In the genomic region with DNA sequence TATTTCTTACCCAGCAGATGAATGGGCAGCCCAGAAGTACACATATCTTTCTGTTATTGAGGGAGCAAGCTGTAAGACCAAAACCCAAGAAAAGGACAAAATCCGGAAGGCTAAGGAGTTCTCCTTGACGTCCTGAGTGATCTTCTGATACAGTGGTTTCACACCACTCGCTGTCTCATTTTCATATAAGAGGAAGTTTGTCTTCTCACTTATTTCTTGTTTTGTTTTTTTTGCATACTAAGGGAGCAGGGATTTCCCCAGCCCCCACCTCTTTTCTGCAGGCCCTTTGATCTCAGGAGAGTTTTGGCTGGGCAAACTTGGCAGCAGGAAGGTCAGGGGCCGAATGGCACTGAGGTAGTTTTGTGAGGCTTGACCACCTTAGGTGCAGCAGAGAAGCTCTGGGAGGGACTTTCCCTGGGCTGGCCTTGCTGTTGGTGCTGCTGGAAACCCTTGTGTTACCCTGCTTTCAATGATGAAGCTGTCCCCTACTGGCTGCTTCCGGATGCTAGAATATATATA, we compare ENCODE assay signal across 8 cellular contexts. TPM values are rescaled to one million over a fixed set of nuclear protein-coding genes. Genes with fewer than 3 reads are reported as not detected.
DNase-seq lines count a peak whose midpoint lies in the region; ATAC-seq, FAIRE-seq and TF ChIP-seq lines count a peak whose summit lies in the region.

No MANE protein-coding gene starts in this region.

- intact Hi-C loops in OCI-LY7 (cut with micrococcal nuclease; ENCODE audit: unreplicated experiment), result no loop called here
- intact Hi-C loops in CD14-positive monocyte (cut with micrococcal nuclease), result no loop called here

- H2AFZ ChIP-seq in OCI-LY7 (ENCODE audit: low read length), result peak overlapping the region; percentile 57; the same call in 1 of the 2 replicates

- H3K4me1 Mint-ChIP-seq in immature natural killer cell, result peaks cover 21 to 23% of the 10 kb centered on the region in 2 donors
- H3K4me1 Mint-ChIP-seq in CD14-positive monocyte, result peaks cover 8% of the 10 kb centered on the region

- TF ChIP-seq CTCF in OCI-LY7 (conservative IDR thresholded peaks at IDR 0.05; ENCODE audit: low read length) (0 out of 2 replicates have a peak, but pooled peaks have one; percentile 14), D721Med (IDR thresholded peaks at IDR 0.05; ENCODE audit: insufficient read depth, missing control alignments) (no peak), CD14-positive monocyte (IDR thresholded peaks at IDR 0.05) (no peak)

- H3K4me1 ChIP-seq in OCI-LY7 (ENCODE audit: insufficient read depth, low read length, poor library complexity, severe bottlenecking), result peaks cover 8% of the 10 kb centered on the region

- H3K27me3 Mint-ChIP-seq in immature natural killer cell (ENCODE audit: low read depth in 3 of 3) (peaks cover 0 to 2% (median 2%) of the 10 kb centered on the region in 3 donors), CD14-positive monocyte (ENCODE audit: low read depth in 3 of 3) (peaks cover 23 to 30% (median 28%) of the 10 kb centered on the region in 3 donors)

- no peaks in the 10 kb centered on the region for H3K79me2 ChIP-seq in OCI-LY7 (ENCODE audit: insufficient read depth, low read depth, low read length)

- no TSS peak for BruUV-seq in OCI-LY7 (replicated peaks; lab: Mats Ljungman, UMichigan)

- H3K4me2 ChIP-seq in OCI-LY7 (ENCODE audit: low read length), result peak overlapping the region; percentile 17

- H3K27ac Mint-ChIP-seq in immature natural killer cell (peak overlapping the region; percentile 30 to 87 (median 66)), CD14-positive monocyte (peak overlapping the region in 1 of 7 donors; percentile 4)

- H3K4me3 ChIP-seq in OCI-LY7 (ENCODE audit: low read depth, low read length, poor library complexity, severe bottlenecking), result no peak overlapping the region

- ATAC-seq in GM18519 (IDR thresholded peaks at IDR 0.05; ENCODE audit: low FRiP score, unreplicated experiment) (peak; percentile 28), HG02610 (IDR thresholded peaks at IDR 0.05; ENCODE audit: unreplicated experiment) (peak; percentile 59)

- H3K9me3 ChIP-seq in OCI-LY7 (ENCODE audit: low read length), result no peaks in the 10 kb centered on the region

- H3K9me2 ChIP-seq in OCI-LY7 (ENCODE audit: insufficient read depth, low read length), result no peaks in the 10 kb centered on the region

- CTCF ChIA-PET in OCI-LY7 (lab: Charles Lee; ENCODE audit: unreplicated experiment), result no interaction called here

- H3K4me3 Mint-ChIP-seq in immature natural killer cell (peak overlapping the region; percentile 5 to 50 (median 20)), CD14-positive monocyte (no peak overlapping the region)

- H3K9me3 Mint-ChIP-seq in immature natural killer cell, result no peaks in the 10 kb centered on the region
- H3K9me3 Mint-ChIP-seq in CD14-positive monocyte, result no peaks in the 10 kb centered on the region

- DNase-seq in OCI-LY7 (ENCODE audit: low spot score) (peak; percentile 5), immature natural killer cell (peak; percentile 45 to 67 (median 62)), D721Med (ENCODE audit: insufficient read length, low spot score) (no peak), HK-2 (ENCODE audit: unreplicated experiment) (no peak), CD14-positive monocyte (ENCODE audit: low spot score) (no peak), NCI-H748 (lab: John Stamatoyannopoulos, UW; ENCODE audit: unreplicated experiment) (no peak)

- POLR2A ChIA-PET in OCI-LY7 (lab: Charles Lee), result interaction anchor here (0.6 kb wide), 2 partner anchors 1297 to 1426 kb away, joined by 4 to 5 read pairs; no protein-coding TSS in a partner anchor

- H4K20me1 ChIP-seq in OCI-LY7 (ENCODE audit: insufficient read depth, low read length), result no peaks in the 10 kb centered on the region

- no peak overlapping the region for H3K27ac ChIP-seq in OCI-LY7 (ENCODE audit: low read depth, low read length, poor library complexity, severe bottlenecking)

- H3K36me3 Mint-ChIP-seq in immature natural killer cell, result no peaks in the 10 kb centered on the region
- H3K36me3 Mint-ChIP-seq in CD14-positive monocyte, result no peaks in the 10 kb centered on the region

- no peaks in the 10 kb centered on the region for H3K36me3 ChIP-seq in OCI-LY7 (ENCODE audit: insufficient read depth, low read length)

- FAIRE-seq in D721Med (lab: Jason Lieb, UNC), result no peak

RNA-seq across cellular contexts. Expression of gene CHRNA1, which starts 13.3 kb away (rescaled TPM):
- not detected in 2 replicates for total RNA-seq in OCI-LY7 (2014; rRNA removed; shearing (Covaris generic))
- total RNA-seq in OCI-LY7 (2022), result not detected in 2 replicates
- not detected for polyA plus RNA-seq in immature natural killer cell
- polyA plus RNA-seq in CD14-positive monocyte, result not detected

Comparison
In these comparisons a context has a peak if more than half of its experiments do, and no peak if none do; other contexts are left out.
1. DNase-seq: peak in OCI-LY7 (single experiment) and immature natural killer cell (3 of 3); none in D721Med (single experiment), HK-2 (single experiment), CD14-positive monocyte (single experiment) and NCI-H748 (single experiment).
2. H3K4me3 Mint-ChIP-seq: peak in immature natural killer cell (5 of 5); none in CD14-positive monocyte (0 of 2).